ENCODE assay signal across 9 cellular contexts in genomic region chr1:204989266-204990058, GRCh38. TPM values are rescaled to one million over a fixed set of nuclear protein-coding genes. Genes with fewer than 3 reads are reported as not detected.
DNase-seq lines count a peak whose midpoint lies in the region; ATAC-seq and TF ChIP-seq lines count a peak whose summit lies in the region.
"Had no signal": no experiment of that assay in that cellular context is flagged by ENCODE, and none has a peak within 500 bp of the region (broad histone marks: within the 10 kb centered on the region; RNA-seq: fewer than 3 reads in every experiment).

No MANE protein-coding gene starts in this region.

- no peak overlapping the region for H3K9ac ChIP-seq in fibroblast of lung (ENCODE audit: insufficient read depth, low read length)

- peak; percentile 61 to 80 (median 72) for ATAC-seq in natural killer cell
- ATAC-seq in GM21529 (IDR thresholded peaks at IDR 0.05; ENCODE audit: unreplicated experiment): no peak

- H3K27ac ChIP-seq in OCI-LY7 (ENCODE audit: low read depth, low read length, poor library complexity, severe bottlenecking): no peak overlapping the region
- H3K27ac ChIP-seq in fibroblast of lung (ENCODE audit: insufficient read depth, low read length): no peak overlapping the region
- H3K27ac ChIP-seq in substantia nigra (ENCODE audit: low read depth, low read length, poor library complexity, severe bottlenecking): peak overlapping the region; percentile 98

- no peak overlapping the region for H3K4me3 Mint-ChIP-seq in activated T-cell treated with anti-CD3 and anti-CD28 coated beads, Interleukin-2, amount 50 U/mL, for 24 hours
- H3K4me3 Mint-ChIP-seq in natural killer cell: no peak overlapping the region
- H3K4me3 Mint-ChIP-seq: T-helper 1 cell treated with Interleukin-12 subunit alpha and Interleukin-12 subunit beta and Interleukin-4 antibody, amounts not matched to agents 30 μg/mL and 1 μg/mL, for 36 hours had no signal

- H3K36me3 ChIP-seq in OCI-LY7 (ENCODE audit: insufficient read depth, low read length) (no peaks in the 10 kb centered on the region), fibroblast of lung (ENCODE audit: control insufficient read depth, insufficient read depth, low read length) (peaks cover 4% of the 10 kb centered on the region)

- no peak overlapping the region for H2AFZ ChIP-seq in OCI-LY7 (ENCODE audit: low read length)
- H2AFZ ChIP-seq in fibroblast of lung (ENCODE audit: low read length): no peak overlapping the region

- no peak overlapping the region for H3K4me2 ChIP-seq in OCI-LY7 (ENCODE audit: low read length)
- no peak overlapping the region for H3K4me2 ChIP-seq in fibroblast of lung (ENCODE audit: extremely low read depth, insufficient read depth, low read length)

- POLR2A ChIA-PET in OCI-LY7 (lab: Charles Lee): no interaction called here

- H3K9me3 ChIP-seq in OCI-LY7 (ENCODE audit: low read length) (no peaks in the 10 kb centered on the region), fibroblast of lung (ENCODE audit: control insufficient read depth, insufficient read depth, low read depth, low read length) (no peaks in the 10 kb centered on the region)

- H3K36me3 Mint-ChIP-seq in activated T-cell treated with anti-CD3 and anti-CD28 coated beads, Interleukin-2, amount 50 U/mL, for 24 hours (ENCODE audit: low read depth): no peaks in the 10 kb centered on the region
- no peaks in the 10 kb centered on the region for H3K36me3 Mint-ChIP-seq in natural killer cell

- CTCF ChIA-PET in OCI-LY7 (lab: Charles Lee; ENCODE audit: unreplicated experiment): interaction anchor here (1.2 to 2.2 kb wide), 2 partner anchors 72 to 265 kb away, joined by 3 to 9 read pairs; no protein-coding TSS in a partner anchor

- H4K20me1 ChIP-seq in OCI-LY7 (ENCODE audit: insufficient read depth, low read length) (no peaks in the 10 kb centered on the region), fibroblast of lung (ENCODE audit: control insufficient read depth, extremely low read depth, insufficient read depth, low read length) (no peaks in the 10 kb centered on the region)

- TF ChIP-seq CTCF in OCI-LY7 (conservative IDR thresholded peaks at IDR 0.05; ENCODE audit: low read length) (peak; percentile 91), fibroblast of lung (conservative IDR thresholded peaks at IDR 0.05 in 1 of 2, IDR thresholded peaks at IDR 0.05 in 1 of 2; ENCODE audit: low read depth in 1 of 2, low read length in 2 of 2) (peak; percentile 89 to 95), natural killer cell (IDR thresholded peaks at IDR 0.05) (peak; percentile 44)

- H3K9me3 Mint-ChIP-seq in activated T-cell treated with anti-CD3 and anti-CD28 coated beads, Interleukin-2, amount 50 U/mL, for 24 hours: no peaks in the 10 kb centered on the region
- no peaks in the 10 kb centered on the region for H3K9me3 Mint-ChIP-seq in natural killer cell
- H3K9me3 Mint-ChIP-seq: T-helper 1 cell treated with Interleukin-12 subunit alpha and Interleukin-12 subunit beta and Interleukin-4 antibody, amounts not matched to agents 30 μg/mL and 1 μg/mL, for 36 hours had no signal

- H3K79me2 ChIP-seq in OCI-LY7 (ENCODE audit: insufficient read depth, low read depth, low read length): no peaks in the 10 kb centered on the region
- no peaks in the 10 kb centered on the region for H3K79me2 ChIP-seq in fibroblast of lung (ENCODE audit: control insufficient read depth, insufficient read depth, low read length)

- DNase-seq in DMS153 treated with DMSO at 0.1 percent for 48 hours (lab: John Stamatoyannopoulos, UW; ENCODE audit: unreplicated experiment) (peak; percentile 78), KG1 (lab: John Stamatoyannopoulos, UW) (peak; percentile 70), OCI-LY7 (ENCODE audit: low spot score) (peak; percentile 65), fibroblast of lung (ENCODE audit: low read depth in 2 of 2) (peak; percentile 59 to 75), natural killer cell (peak; percentile 35), substantia nigra (lab: John Stamatoyannopoulos, UW) (peak; percentile 38 to 92 (median 80))
- peak; percentile 72 for DNase-seq in activated T-cell treated with anti-CD3 and anti-CD28 coated beads, Interleukin-2, amount 50 U/mL, for 24 hours

- intact Hi-C loops in OCI-LY7 (cut with micrococcal nuclease; ENCODE audit: unreplicated experiment) (loop anchor here (1.0 kb wide), 4 partner anchors 72 to 267 kb away; no protein-coding TSS in a partner anchor), natural killer cell (cut with micrococcal nuclease) (no loop called here)

- H3K4me1 ChIP-seq in OCI-LY7 (ENCODE audit: insufficient read depth, low read length, poor library complexity, severe bottlenecking) (no peaks in the 10 kb centered on the region), fibroblast of lung (ENCODE audit: control insufficient read depth, extremely low read depth, insufficient read depth, low read length) (no peaks in the 10 kb centered on the region)

- H3K27me3 ChIP-seq in fibroblast of lung (ENCODE audit: control insufficient read depth, insufficient read depth, low read length): no peaks in the 10 kb centered on the region

- H3K4me3 ChIP-seq in OCI-LY7 (ENCODE audit: low read depth, low read length, poor library complexity, severe bottlenecking): no peak overlapping the region
- no peak overlapping the region for H3K4me3 ChIP-seq in fibroblast of lung (replicated peaks in 1 of 4; ENCODE audit: control extremely low read depth in 1 of 4, insufficient read depth in 1 of 4, low read depth in 3 of 4, low read length in 4 of 4)

- no peaks in the 10 kb centered on the region for H3K9me2 ChIP-seq in OCI-LY7 (ENCODE audit: insufficient read depth, low read length)

- H3K27me3 Mint-ChIP-seq in activated T-cell treated with anti-CD3 and anti-CD28 coated beads, Interleukin-2, amount 50 U/mL, for 24 hours: no peaks in the 10 kb centered on the region
- H3K27me3 Mint-ChIP-seq in natural killer cell (ENCODE audit: low read depth in 2 of 2): peaks cover 7 to 12% of the 10 kb centered on the region in 2 donors

- H3K4me1 Mint-ChIP-seq in activated T-cell treated with anti-CD3 and anti-CD28 coated beads, Interleukin-2, amount 50 U/mL, for 24 hours (ENCODE audit: low read depth): peaks cover 15% of the 10 kb centered on the region
- H3K4me1 Mint-ChIP-seq in natural killer cell: peaks cover 5 to 7% of the 10 kb centered on the region in 2 donors

- BruUV-seq in OCI-LY7 (replicated peaks; lab: Mats Ljungman, UMichigan): no TSS peak

- no peak overlapping the region for H3K27ac Mint-ChIP-seq in activated T-cell treated with anti-CD3 and anti-CD28 coated beads, Interleukin-2, amount 50 U/mL, for 24 hours
- H3K27ac Mint-ChIP-seq in natural killer cell: no peak overlapping the region
- H3K27ac Mint-ChIP-seq: T-helper 1 cell treated with Interleukin-12 subunit alpha and Interleukin-12 subunit beta and Interleukin-4 antibody, amounts not matched to agents 30 μg/mL and 1 μg/mL, for 36 hours had no signal

RNA-seq across cellular contexts. Expression of gene CNTN2, which starts 53.5 kb away (rescaled TPM):
- not detected in 2 replicates for total RNA-seq in OCI-LY7 (2014; rRNA removed; shearing (Covaris generic))
- not detected in 2 replicates for total RNA-seq in OCI-LY7 (2022)
- not detected in 2 replicates for total RNA-seq in fibroblast of lung
- polyA plus RNA-seq in fibroblast of lung: not detected in 2 replicates
- not detected in 2 replicates for polyA plus RNA-seq in fibroblast of lung (2012)
- polyA minus RNA-seq in fibroblast of lung (ENCODE audit: low replicate concordance): not detected in 2 replicates
- not detected for total RNA-seq in natural killer cell
